8 cellular contexts compared by ENCODE assay signal in genomic region chr14:105020815-105021655, GRCh38. TPM values are rescaled to one million over a fixed set of nuclear protein-coding genes. Genes with fewer than 3 reads are reported as not detected.
DNase-seq lines count a peak whose midpoint lies in the region; ATAC-seq, FAIRE-seq and TF ChIP-seq lines count a peak whose summit lies in the region.

TSS of gene CDCA4 (minus strand) at chr14:105021083. CDS start at chr14:105011929, 9,154 bp downstream.

- peak in 1 of 12 donors; percentile 13 for TF ChIP-seq CTCF in heart left ventricle (IDR thresholded peaks at IDR 0.05)
- no peak for TF ChIP-seq CTCF in progenitor cell of endocrine pancreas (IDR thresholded peaks at IDR 0.05; ENCODE audit: unreplicated experiment)

- H3K27me3 Mint-ChIP-seq in T-cell (no peaks in the 10 kb centered on the region), progenitor cell of endocrine pancreas (peaks cover 1% of the 10 kb centered on the region)

- peaks cover 7% of the 10 kb centered on the region for H3K36me3 Mint-ChIP-seq in T-cell
- no peaks in the 10 kb centered on the region for H3K36me3 Mint-ChIP-seq in progenitor cell of endocrine pancreas (ENCODE audit: insufficient read depth)

- TF ChIP-seq POLR2A in GM12892 (IDR thresholded peaks at IDR 0.05; ENCODE audit: low read depth, low read length) (peak; percentile 90), heart left ventricle (IDR thresholded peaks at IDR 0.05) (peak in 1 of 2 donors; percentile 74)

- POLR2A ChIA-PET in T-cell (lab: Charles Lee), result interaction anchor here in 1 of 2 donors (1.0 kb wide), 1 partner anchor 44 kb away, joined by 5 read pairs; the partner anchor contains the start of gene GPR132

- H3K4me1 Mint-ChIP-seq in T-cell (peaks cover 46 to 84% (median 73%) of the 10 kb centered on the region in 3 donors), progenitor cell of endocrine pancreas (ENCODE audit: low read depth) (peaks cover 26% of the 10 kb centered on the region)

- 0% methylated on average over 68 to 115 of the region's 115 CpGs for WGBS in adipose tissue, 3 donors
- 0 to 1% (median 0%) methylated on average over 6 to 115 of the region's 115 CpGs for WGBS in heart left ventricle, 4 donors

- no peaks in the 10 kb centered on the region for H3K27me3 ChIP-seq in heart left ventricle

- FAIRE-seq in GM12892 (lab: Jason Lieb, UNC), result peak; percentile 97

- H3K9me3 Mint-ChIP-seq in T-cell (no peaks in the 10 kb centered on the region), progenitor cell of endocrine pancreas (ENCODE audit: low read depth) (no peaks in the 10 kb centered on the region)

- ATAC-seq in HG02840 (IDR thresholded peaks at IDR 0.05; ENCODE audit: low FRiP score, unreplicated experiment), result peak; percentile 78
- ATAC-seq in T-cell (replicated peaks in 1 of 4), result peak; percentile 85 to 90 (median 86)
- ATAC-seq in heart left ventricle, result peak; percentile 97 to 98 (median 98)

- peak within 1 kb of the TSS; percentile 90 to 96 (median 92) for H3K4me3 Mint-ChIP-seq in T-cell
- H3K4me3 Mint-ChIP-seq in progenitor cell of endocrine pancreas (ENCODE audit: low read depth), result peak within 1 kb of the TSS; percentile 84

- CTCF ChIA-PET in T-cell (lab: Charles Lee), result interaction anchor here in 1 of 2 donors (0.8 to 1.1 kb wide), 3 partner anchors 35 to 47 kb away, joined by 3 to 4 read pairs (median 4); partner anchors contain the start of genes CLBA1 and GPR132

- no peaks in the 10 kb centered on the region for H3K9me3 ChIP-seq in heart left ventricle

- H3K27ac ChIP-seq in adipose tissue (ENCODE audit: low read depth, low read length) (peak within 1 kb of the TSS; percentile 15), heart left ventricle (peak within 1 kb of the TSS; percentile 40 to 91 (median 82))

- DNase-seq in GM12892 (ENCODE audit: insufficient read length), result peak; percentile 99
- DNase-seq in NCI-H1436 (lab: John Stamatoyannopoulos, UW), result peak; percentile 96
- peak; percentile 92 to 99 (median 97) for DNase-seq in T-cell
- peak; percentile 97 to 99 (median 98) for DNase-seq in heart left ventricle
- peak; percentile 99 for DNase-seq in progenitor cell of endocrine pancreas (ENCODE audit: low spot score, unreplicated experiment)
- peak; percentile 96 for DNase-seq in ureter (ENCODE audit: low spot score)

- H3K27ac Mint-ChIP-seq in T-cell (peak within 1 kb of the TSS; percentile 94), progenitor cell of endocrine pancreas (peak within 1 kb of the TSS; percentile 97)

- H3K4me1 ChIP-seq in heart left ventricle, result peaks cover 0 to 61% (median 20%) of the 10 kb centered on the region in 12 donors

- H3K36me3 ChIP-seq in heart left ventricle, result no peaks in the 10 kb centered on the region

- intact Hi-C loops in heart left ventricle (cut with DNase I), result loop anchor here in 7 of 10 donors (2.0 to 5.0 kb wide), 4 partner anchors 34 to 44 kb away; partner anchors contain the start of genes CLBA1 (in 3 of the 7) and AHNAK2 (in 1 of the 7)

- peak within 1 kb of the TSS; percentile 52 to 96 (median 90) for H3K4me3 ChIP-seq in heart left ventricle

RNA-seq across cellular contexts. Expression of gene CDCA4, which starts in this region (rescaled TPM):
- 35.4 TPM for polyA plus RNA-seq in GM12892 (2012; ENCODE audit: missing spikeins)
- total RNA-seq in T-cell, result 10 to 100 TPM; 13.0 to 20.1 (median 15.8) TPM
- polyA plus RNA-seq in adipose tissue, result 1 to 10 TPM; 2.5 to 4.0 (median 3.5) TPM
- 1 to 10 TPM; 1.4 to 6.0 (median 2.4) TPM for total RNA-seq in heart left ventricle
- polyA plus RNA-seq in heart left ventricle, result 1 to 10 TPM; 2.3 to 3.3 TPM
- total RNA-seq in progenitor cell of endocrine pancreas, result 21.5 and 22.9 TPM in 2 replicates
- total RNA-seq in ureter, result 8.1 TPM

Comparison
In these comparisons a context has a peak if more than half of its experiments do, and no peak if none do; other contexts are left out.
1. Peak in every context shown above with its lines: DNase-seq, ATAC-seq, H3K4me3 ChIP-seq and H3K27ac ChIP-seq.